In the genomic region with DNA sequence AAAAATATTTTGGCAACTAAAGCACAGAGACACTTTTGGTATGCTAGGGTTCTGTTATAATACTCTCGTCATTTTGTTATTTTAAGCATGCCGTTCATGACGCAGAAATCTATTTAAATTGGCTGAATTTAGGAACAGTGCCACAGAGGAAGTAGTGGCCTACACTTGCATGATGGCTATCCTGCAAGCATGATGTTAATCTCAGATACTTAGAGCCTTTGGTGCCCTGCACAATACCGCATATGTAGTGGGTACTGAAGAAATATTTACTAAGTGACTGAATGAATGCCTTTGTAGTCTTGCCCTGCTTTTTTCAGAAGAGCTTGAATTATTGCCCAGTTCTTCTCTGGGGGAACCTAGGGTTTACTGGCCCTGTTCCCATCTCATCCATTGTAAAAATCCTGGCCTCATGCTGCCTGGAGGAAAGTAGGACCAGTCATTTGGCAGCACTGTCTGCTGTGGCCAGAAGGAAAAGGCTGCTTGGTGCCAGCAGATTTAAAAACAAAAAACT, we compare ENCODE assay signal across 11 cellular contexts.
DNase-seq lines count a peak whose midpoint lies in the region; ATAC-seq and TF ChIP-seq lines count a peak whose summit lies in the region.
"Had no signal": no experiment of that assay in that cellular context is flagged by ENCODE, and none has a peak within 500 bp of the region (broad histone marks: within the 10 kb centered on the region; RNA-seq: fewer than 3 reads in every experiment).

No MANE protein-coding gene starts in this region.

- peak overlapping the region in 1 of 2 donors; percentile 56 for H3K27ac ChIP-seq in lung (ENCODE audit: low read depth in 1 of 2, low read length in 1 of 2)

- H3K9me3 ChIP-seq in lung (ENCODE audit: control insufficient read depth in 2 of 2, insufficient read depth in 1 of 2, low read length in 1 of 2): no peaks in the 10 kb centered on the region
- H3K9me3 ChIP-seq: BE2C had no signal

- WGBS in lung, 2 donors: 29 to 46% methylated on average over 4 of the region's 4 CpGs

- H3K4me3 ChIP-seq in lung: no peak overlapping the region

- H3K27me3 ChIP-seq in lung (ENCODE audit: control insufficient read depth, insufficient read depth): no peaks in the 10 kb centered on the region
- H3K27me3 ChIP-seq: BE2C had no signal

- DNase-seq in Right ventricle myocardium inferior (ENCODE audit: missing footprints) (no peak), cardiac septum (ENCODE audit: low spot score) (no peak), cerebellar nuclear complex (lab: John Stamatoyannopoulos, UW) (peak; percentile 7 to 69), lung (ENCODE audit: low spot score) (no peak), OCI-M2 (lab: John Stamatoyannopoulos, UW; ENCODE audit: unreplicated experiment) (no peak), germinal center (ENCODE audit: low spot score) (no peak), NCI-H1694 treated with DMSO at 0.1 percent for 48 hours (lab: John Stamatoyannopoulos, UW) (no peak)
- DNase-seq in activated T-cell treated with anti-CD3 and anti-CD28 coated beads, Interleukin-2, amount 50 U/mL, for 1 hour: no peak
- DNase-seq: activated CD8-positive, alpha-beta memory T cell treated with anti-CD3 and anti-CD28 coated beads, Interleukin-2, amount 50 U/mL, for 4 hours; BE2C had no signal

- TF ChIP-seq CTCF in lung (IDR thresholded peaks at IDR 0.05; ENCODE audit: control extremely low read depth, extremely low read depth): no peak

- no peaks in the 10 kb centered on the region for H3K36me3 ChIP-seq in lung (ENCODE audit: control insufficient read depth in 2 of 2, insufficient read depth in 2 of 2, low read length in 2 of 2)
- H3K36me3 ChIP-seq: BE2C had no signal

- peaks cover 2 to 22% of the 10 kb centered on the region in 2 donors for H3K4me1 ChIP-seq in lung (ENCODE audit: control insufficient read depth in 2 of 2, insufficient read depth in 2 of 2, low read length in 2 of 2)
- H3K4me1 ChIP-seq: BE2C had no signal

- ATAC-seq in Right ventricle myocardium inferior: peak; percentile 82
- ATAC-seq in lung (ENCODE audit: insufficient read depth, low FRiP score): peak; percentile 40
- ATAC-seq: HCT116 had no signal

- intact Hi-C loops in Right ventricle myocardium inferior (cut with DNase I): loop anchor here (5.0 kb wide), 1 partner anchor 77 kb away; the partner anchor contains the start of gene SERPINI1
- intact Hi-C loops in cardiac septum (cut with DNase I): loop anchor here (1.0 kb wide), 1 partner anchor 50 kb away; no protein-coding TSS in a partner anchor

Comparison
In these comparisons a context has a peak if more than half of its experiments do, and no peak if none do; other contexts are left out.
1. DNase-seq: peak in cerebellar nuclear complex (2 of 2); none in Right ventricle myocardium inferior (single experiment), cardiac septum (single experiment), lung (single experiment), OCI-M2 (single experiment), activated T-cell treated with anti-CD3 and anti-CD28 coated beads, Interleukin-2, amount 50 U/mL, for 1 hour (single experiment), germinal center (single experiment) and NCI-H1694 treated with DMSO at 0.1 percent for 48 hours (single experiment).